11 cellular contexts compared by ENCODE assay signal in the genomic region with DNA sequence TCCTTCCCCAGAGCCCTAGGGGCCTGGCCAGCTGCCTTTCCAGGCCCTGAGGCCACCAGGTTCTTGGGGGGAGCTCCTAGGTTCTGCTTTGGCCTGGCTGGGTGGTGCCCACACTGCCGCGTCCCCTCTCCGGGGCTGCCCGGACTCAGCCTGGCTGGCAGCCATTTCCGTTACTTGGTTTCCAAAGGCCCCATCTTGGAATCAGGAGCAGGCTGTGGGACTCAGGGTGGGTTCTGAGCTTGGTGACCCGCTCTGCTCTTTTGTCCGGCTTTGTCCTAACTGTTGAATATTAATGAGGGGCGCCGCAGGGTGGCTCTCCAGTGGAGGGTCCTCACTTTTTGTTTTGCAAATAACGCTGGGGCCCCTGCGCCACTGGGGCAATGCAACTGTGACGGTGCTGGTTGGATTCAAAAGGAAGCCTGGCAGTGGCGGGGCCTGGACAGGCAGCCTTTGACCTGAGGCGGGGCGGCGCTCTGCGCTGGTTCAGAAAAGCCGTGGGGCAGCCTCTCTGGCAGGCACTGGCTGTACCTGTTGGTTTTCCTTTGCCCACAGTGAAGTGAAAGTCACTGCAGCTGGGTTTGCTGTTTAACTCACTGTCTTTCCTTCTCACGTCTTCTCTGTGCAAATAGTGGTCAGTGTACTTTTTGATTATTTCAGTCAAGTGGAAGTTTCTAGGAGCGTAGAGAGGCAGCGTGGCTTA. TPM values are rescaled to one million over a fixed set of nuclear protein-coding genes. Genes with fewer than 3 reads are reported as not detected.
DNase-seq lines count a peak whose midpoint lies in the region; ATAC-seq and TF ChIP-seq lines count a peak whose summit lies in the region.
"Had no signal": no experiment of that assay in that cellular context is flagged by ENCODE, and none has a peak within 500 bp of the region (broad histone marks: within the 10 kb centered on the region; RNA-seq: fewer than 3 reads in every experiment).

No MANE protein-coding gene starts in this region.

- peak overlapping the region; percentile 82 for H3K4me3 Mint-ChIP-seq in CD4-positive, alpha-beta T cell
- H3K4me3 Mint-ChIP-seq: activated naive CD8-positive, alpha-beta T cell had no signal

- H3K36me3 ChIP-seq in iPS DF 6.9 (ENCODE audit: control insufficient read depth, insufficient read depth, low read length): no peaks in the 10 kb centered on the region
- H3K36me3 ChIP-seq in neuron (ENCODE audit: insufficient read depth, low read length): no peaks in the 10 kb centered on the region

- POLR2A ChIA-PET in CD4-positive, alpha-beta T cell (lab: Charles Lee): no interaction called here

- no peak overlapping the region for H3K4me3 ChIP-seq in iPS DF 6.9 (ENCODE audit: low read length)
- peak overlapping the region; percentile 7 for H3K4me3 ChIP-seq in neuron (ENCODE audit: low read length)

- CTCF ChIA-PET in CD4-positive, alpha-beta T cell (lab: Charles Lee): no interaction called here

- H3K4me1 Mint-ChIP-seq in CD4-positive, alpha-beta T cell (ENCODE audit: low read depth): peaks cover 85% of the 10 kb centered on the region

- H3K4me1 ChIP-seq in iPS DF 6.9 (ENCODE audit: control insufficient read depth, insufficient read depth, low read length) (peaks cover 30% of the 10 kb centered on the region), neuron (ENCODE audit: insufficient read depth, low read length) (peaks cover 55% of the 10 kb centered on the region)

- DNase-seq in CD4-positive, alpha-beta T cell: no peak
- DNase-seq in iPS DF 6.9 (ENCODE audit: low read depth, low spot score) (peak; percentile 91), kidney glomerular epithelial cell (lab: John Stamatoyannopoulos, UW) (no peak), GM03348 (ENCODE audit: low spot score) (no peak), AG20443 (ENCODE audit: low spot score) (no peak), T-helper 1 cell (no peak)
- DNase-seq: Caco-2, NCI-H1105 had no signal

- no peaks in the 10 kb centered on the region for H3K9me3 ChIP-seq in CD4-positive, alpha-beta T cell (ENCODE audit: control insufficient read depth, low read length)
- H3K9me3 ChIP-seq in iPS DF 6.9 (ENCODE audit: control insufficient read depth, insufficient read depth, low read length) (no peaks in the 10 kb centered on the region), neuron (ENCODE audit: low read length) (no peaks in the 10 kb centered on the region)
- H3K9me3 ChIP-seq: Caco-2 had no signal

- no peak overlapping the region for H3K27ac Mint-ChIP-seq in CD4-positive, alpha-beta T cell

- no peak for ATAC-seq in CD4-positive, alpha-beta T cell (ENCODE audit: poor library complexity)

- H3K27me3 ChIP-seq in CD4-positive, alpha-beta T cell (ENCODE audit: control insufficient read depth, insufficient read depth, low read length): no peaks in the 10 kb centered on the region
- no peaks in the 10 kb centered on the region for H3K27me3 ChIP-seq in iPS DF 6.9 (ENCODE audit: control insufficient read depth, insufficient read depth, low read length)
- H3K27me3 ChIP-seq in neuron (ENCODE audit: insufficient read depth, low read length): no peaks in the 10 kb centered on the region

- no peaks in the 10 kb centered on the region for H3K27me3 Mint-ChIP-seq in CD4-positive, alpha-beta T cell
- H3K27me3 Mint-ChIP-seq: activated naive CD8-positive, alpha-beta T cell had no signal

- no peak overlapping the region for H2AFZ ChIP-seq in neuron (ENCODE audit: low read depth, low read length)

- H3K9me3 Mint-ChIP-seq in CD4-positive, alpha-beta T cell: no peaks in the 10 kb centered on the region

- peaks cover 77% of the 10 kb centered on the region for H3K36me3 Mint-ChIP-seq in CD4-positive, alpha-beta T cell (ENCODE audit: low read depth)

- TF ChIP-seq CTCF in CD4-positive, alpha-beta T cell (IDR thresholded peaks at IDR 0.05): no peak
- TF ChIP-seq CTCF in VCaP (conservative IDR thresholded peaks at IDR 0.05): peak; percentile 22

- no peak overlapping the region for H3K27ac ChIP-seq in CD4-positive, alpha-beta T cell (ENCODE audit: low read depth, low read length)
- H3K27ac ChIP-seq in VCaP: peak overlapping the region; percentile 90
- peak overlapping the region; percentile 71 for H3K27ac ChIP-seq in iPS DF 6.9 (ENCODE audit: low read length)

- intact Hi-C loops in CD4-positive, alpha-beta T cell (cut with DNase I, micrococcal nuclease): no loop called here

- WGBS in iPS DF 6.9 (ENCODE audit: insufficient coverage, insufficient read length): no CpG with 5 or more reads among the region's 21 CpGs

RNA-seq across cellular contexts. Expression of a gene that starts 20.2 kb away (rescaled TPM):
- 100 to 1,000 TPM; 286 to 324 TPM for total RNA-seq in CD4-positive, alpha-beta T cell

RNA-seq across cellular contexts. Expression of a gene that starts 53.7 kb away (rescaled TPM):
- 10 to 100 TPM; 51.7 to 53.1 TPM for total RNA-seq in CD4-positive, alpha-beta T cell
